Comparison of ENCODE assay signal across 24 cellular contexts in genomic region chr16:66120656-66121055, GRCh38.
DNase-seq lines count a peak whose midpoint lies in the region; ATAC-seq and TF ChIP-seq lines count a peak whose summit lies in the region.
"Had no signal": no experiment of that assay in that cellular context is flagged by ENCODE, and none has a peak within 500 bp of the region (broad histone marks: within the 10 kb centered on the region; RNA-seq: fewer than 3 reads in every experiment).

No MANE protein-coding gene starts in this region.

- H3K4me1 ChIP-seq in IMR-90 (ENCODE audit: control insufficient read depth, insufficient read depth, low read length) (peaks cover 9% of the 10 kb centered on the region), mesenchymal stem cell (ENCODE audit: control insufficient read depth, insufficient read depth, low read depth, low read length) (peaks cover 8% of the 10 kb centered on the region)

- ATAC-seq in IMR-90 (ENCODE audit: low read depth) (no peak), GM21423 (IDR thresholded peaks at IDR 0.05; ENCODE audit: unreplicated experiment) (no peak)
- ATAC-seq: Panc1 had no signal

- no peaks in the 10 kb centered on the region for H3K9me3 ChIP-seq in IMR-90 (ENCODE audit: control insufficient read depth, insufficient read depth, low read length)
- H3K9me3 ChIP-seq in mesenchymal stem cell (ENCODE audit: control insufficient read depth, low read length): no peaks in the 10 kb centered on the region
- H3K9me3 ChIP-seq: MG63 had no signal

- H3K36me3 ChIP-seq in IMR-90 (ENCODE audit: control insufficient read depth, insufficient read depth, low read length): no peaks in the 10 kb centered on the region
- H3K36me3 ChIP-seq in mesenchymal stem cell (ENCODE audit: control insufficient read depth in 1 of 2, insufficient read depth in 2 of 2, low read depth in 1 of 2, low read length in 2 of 2): no peaks in the 10 kb centered on the region
- H3K36me3 ChIP-seq: MG63 had no signal

- H4K20me1 ChIP-seq in IMR-90 (ENCODE audit: insufficient read depth, low read length): no peaks in the 10 kb centered on the region

- H2BK12ac ChIP-seq in mesenchymal stem cell (ENCODE audit: low read length in 2 of 2): no peak overlapping the region

- peak overlapping the region; percentile 50; the same call in 1 of the 2 replicates for H2BK20ac ChIP-seq in IMR-90 (ENCODE audit: low read depth, low read length)

- H3K18ac ChIP-seq in IMR-90 (ENCODE audit: low read depth, low read length): peak overlapping the region; percentile 71; the same call in 1 of the 2 replicates
- no peak overlapping the region for H3K18ac ChIP-seq in mesenchymal stem cell (ENCODE audit: low read depth in 1 of 2, low read length in 2 of 2)

- CTCF ChIA-PET in IMR-90 (lab: Yijun Ruan, JAX): no interaction called here

- H2BK15ac ChIP-seq in IMR-90 (ENCODE audit: low read depth, low read length) (0 out of 3 replicates have a peak overlapping the region, but pooled peaks have one; percentile 39), mesenchymal stem cell (ENCODE audit: low read depth, poor library complexity, severe bottlenecking) (no peak overlapping the region)

- dilution Hi-C loops in IMR-90 (cut with HindIII; ENCODE audit: low sequenced_read_pairs, unreplicated experiment): no loop called here

- POLR2A ChIA-PET in IMR-90 (lab: Charles Lee; ENCODE audit: unreplicated experiment): interaction anchor here (1.0 kb wide), 1 partner anchor 10 kb away, joined by 3 read pairs; no protein-coding TSS in a partner anchor

- in situ Hi-C loops in IMR-90 (cut with MboI; ENCODE audit: low sequenced_read_pairs): no loop called here

- peak overlapping the region; percentile 37; the same call in 1 of the 2 replicates for H3K4ac ChIP-seq in IMR-90 (ENCODE audit: low read depth, low read length)
- H3K4ac ChIP-seq in mesenchymal stem cell (ENCODE audit: low read depth in 1 of 2, low read length in 2 of 2): no peak overlapping the region

- H3K79me1 ChIP-seq in IMR-90 (ENCODE audit: low read depth in 1 of 2, low read length in 2 of 2) (no peaks in the 10 kb centered on the region), mesenchymal stem cell (replicated peaks; ENCODE audit: low read length, poor library complexity, severe bottlenecking) (no peaks in the 10 kb centered on the region)

- TF ChIP-seq POLR2A in IMR-90 (IDR thresholded peaks at IDR 0.05; ENCODE audit: low read depth, low read length): no peak

- peak; percentile 41 for DNase-seq in IMR-90
- peak; percentile 42 for DNase-seq in astrocyte of the hippocampus (ENCODE audit: low read depth, low spot score)
- DNase-seq in mesenchymal stem cell: peak; percentile 49
- DNase-seq in epidermal melanocyte (ENCODE audit: insufficient read length, low spot score): no peak
- DNase-seq in medulla oblongata (ENCODE audit: extremely low spot score): no peak
- DNase-seq in occipital lobe (lab: John Stamatoyannopoulos, UW): no peak
- DNase-seq: ACHN; AML-193; Calu3; CD8-positive, alpha-beta memory T cell; DMS153; GF-D8; H7; HFFc6; MG63; NCI-H1417; NCI-H1694 treated with DMSO at 0.1 percent for 48 hours; NCI-H2081 treated with DMSO at 0.1 percent for 48 hours; NCI-H2171 treated with DMSO at 0.1 percent for 48 hours; NCI-H524 treated with DMSO at 0.1 percent for 48 hours; NCI-H82 had no signal

- TF ChIP-seq RAD21 in IMR-90 (IDR thresholded peaks at IDR 0.05; ENCODE audit: low read length): no peak

- H3K23ac ChIP-seq in IMR-90 (ENCODE audit: low read depth, low read length) (peak overlapping the region; percentile 41; the same call in 1 of the 2 replicates), mesenchymal stem cell (ENCODE audit: low read length in 2 of 2) (no peak overlapping the region)

- H2BK120ac ChIP-seq in IMR-90 (ENCODE audit: low read depth, low read length): peak overlapping the region; percentile 19
- no peak overlapping the region for H2BK120ac ChIP-seq in mesenchymal stem cell (ENCODE audit: low read depth, low read length)

- no peaks in the 10 kb centered on the region for H3K27me3 ChIP-seq in IMR-90 (ENCODE audit: control insufficient read depth, insufficient read depth, low read length)
- H3K27me3 ChIP-seq in mesenchymal stem cell (ENCODE audit: control insufficient read depth in 1 of 2, insufficient read depth in 1 of 2, low read length in 2 of 2): no peaks in the 10 kb centered on the region
- H3K27me3 ChIP-seq: MG63 had no signal

- no peak overlapping the region for H2AFZ ChIP-seq in IMR-90 (replicated peaks; ENCODE audit: low read length, poor library complexity)
- no peak overlapping the region for H2AFZ ChIP-seq in mesenchymal stem cell (ENCODE audit: low read depth, low read length)

- no peak overlapping the region for H3K27ac ChIP-seq in IMR-90 (ENCODE audit: insufficient read depth, low read length)
- peak overlapping the region; percentile 81 for H3K27ac ChIP-seq in mesenchymal stem cell (ENCODE audit: low read length, poor library complexity, severe bottlenecking)
- H3K27ac ChIP-seq: C4-2B had no signal

- WGBS in IMR-90 (ENCODE audit: extremely low coverage in 2 of 2, insufficient read length in 1 of 2), 2 experiments: no CpG with 5 or more reads among the region's 3 CpGs
- WGBS in mesenchymal stem cell: 64% methylated on average over 2 of the region's 3 CpGs

- no peak for TF ChIP-seq CTCF in IMR-90 (conservative IDR thresholded peaks at IDR 0.05; ENCODE audit: low read depth, low read length)

- intact Hi-C loops in IMR-90 (cut with micrococcal nuclease): no loop called here

- H4K8ac ChIP-seq in IMR-90 (ENCODE audit: low read depth in 2 of 2, low read length in 2 of 2) (peak overlapping the region in 1 of 2 experiments; percentile 9; a peak in 1 of 4 replicates), mesenchymal stem cell (ENCODE audit: low read length) (no peak overlapping the region)

- no peak overlapping the region for H2BK5ac ChIP-seq in IMR-90 (ENCODE audit: low read depth, low read length, poor library complexity, severe bottlenecking)
- H2BK5ac ChIP-seq in mesenchymal stem cell (ENCODE audit: low read depth, low read length, poor library complexity, severe bottlenecking): no peak overlapping the region

- H3K4me3 ChIP-seq in IMR-90 (ENCODE audit: insufficient read depth, low read depth, low read length): no peak overlapping the region
- no peak overlapping the region for H3K4me3 ChIP-seq in mesenchymal stem cell (ENCODE audit: insufficient read depth in 1 of 2, low read depth in 1 of 2, low read length in 2 of 2)
- H3K4me3 ChIP-seq: MG63 had no signal

- H4K91ac ChIP-seq in IMR-90 (ENCODE audit: insufficient read depth, low read depth, low read length) (no peak overlapping the region), mesenchymal stem cell (ENCODE audit: low read length) (no peak overlapping the region)

- H2AK5ac ChIP-seq in IMR-90 (ENCODE audit: low read depth, low read length) (peak overlapping the region; percentile 20), mesenchymal stem cell (ENCODE audit: low read length, severe bottlenecking) (no peak overlapping the region)

- BruUV-seq in IMR-90 (replicated peaks; lab: Mats Ljungman, UMichigan): no TSS peak

- H3K9ac ChIP-seq in IMR-90 (ENCODE audit: low read depth, low read length) (no peak overlapping the region), mesenchymal stem cell (ENCODE audit: low read length) (no peak overlapping the region)

- peaks cover 8% of the 10 kb centered on the region for H3K9me1 ChIP-seq in IMR-90 (ENCODE audit: insufficient read depth, low read length)

- H2AK9ac ChIP-seq in IMR-90 (replicated peaks; ENCODE audit: low read depth, low read length, poor library complexity): no peak overlapping the region

- no peak overlapping the region for H3K56ac ChIP-seq in IMR-90 (ENCODE audit: extremely low read depth, insufficient read depth, low read length)

- peak overlapping the region; percentile 35; the same call in 1 of the 2 replicates for H4K5ac ChIP-seq in IMR-90 (ENCODE audit: low read depth, low read length)

- H3K14ac ChIP-seq in IMR-90 (replicated peaks; ENCODE audit: low read depth, low read length): peak overlapping the region; percentile 31; the same call in 1 of the 2 replicates
- no peak overlapping the region for H3K14ac ChIP-seq in mesenchymal stem cell (ENCODE audit: low read length in 2 of 2)

- H3K4me2 ChIP-seq in IMR-90 (ENCODE audit: low read depth, low read length) (no peak overlapping the region), mesenchymal stem cell (ENCODE audit: low read length, poor library complexity, severe bottlenecking) (no peak overlapping the region)

TF ChIP-seq in IMR-90, 13 proteins besides CTCF, POLR2A, EP300 and RAD21:
- no peak for TF ChIP-seq CEBPB (IDR thresholded peaks at IDR 0.05; ENCODE audit: low read depth, low read length)
- TF ChIP-seq, protein P1, sequence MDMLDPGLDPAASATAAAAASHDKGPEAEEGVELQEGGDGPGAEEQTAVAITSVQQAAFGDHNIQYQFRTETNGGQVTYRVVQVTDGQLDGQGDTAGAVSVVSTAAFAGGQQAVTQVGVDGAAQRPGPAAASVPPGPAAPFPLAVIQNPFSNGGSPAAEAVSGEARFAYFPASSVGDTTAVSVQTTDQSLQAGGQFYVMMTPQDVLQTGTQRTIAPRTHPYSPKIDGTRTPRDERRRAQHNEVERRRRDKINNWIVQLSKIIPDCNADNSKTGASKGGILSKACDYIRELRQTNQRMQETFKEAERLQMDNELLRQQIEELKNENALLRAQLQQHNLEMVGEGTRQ (IDR thresholded peaks at IDR 0.05; ENCODE audit: low read depth, low read length): no peak
- TF ChIP-seq RFX5 (IDR thresholded peaks at IDR 0.05; ENCODE audit: low read depth, low read length): no peak
- TF ChIP-seq BHLHE40 (IDR thresholded peaks at IDR 0.05; ENCODE audit: low read depth, low read length): no peak
- TF ChIP-seq SMC3 (IDR thresholded peaks at IDR 0.05; ENCODE audit: low read depth, low read length): no peak
- no peak for TF ChIP-seq NFE2L2 (IDR thresholded peaks at IDR 0.05; ENCODE audit: low read depth, low read length)
- no peak for TF ChIP-seq RCOR1 (IDR thresholded peaks at IDR 0.05; ENCODE audit: insufficient replicate concordance, low read length)
- no peak for TF ChIP-seq MXI1 (IDR thresholded peaks at IDR 0.05; ENCODE audit: borderline replicate concordance, low read depth, low read length)
- TF ChIP-seq CHD1 (IDR thresholded peaks at IDR 0.05; ENCODE audit: low read depth, low read length): no peak
- no peak for TF ChIP-seq MAZ (IDR thresholded peaks at IDR 0.05; ENCODE audit: borderline replicate concordance, low read depth, low read length)
- TF ChIP-seq ELK1 (IDR thresholded peaks at IDR 0.05; ENCODE audit: borderline replicate concordance, low read depth, low read length): no peak
- no peak for TF ChIP-seq FOS (IDR thresholded peaks at IDR 0.05; ENCODE audit: low read depth, low read length)

Comparison
In these comparisons a context has a peak if more than half of its experiments do, and no peak if none do; other contexts are left out.
1. DNase-seq: peak in IMR-90 (single experiment), astrocyte of the hippocampus (single experiment) and mesenchymal stem cell (single experiment); none in epidermal melanocyte (single experiment), medulla oblongata (single experiment) and occipital lobe (single experiment).